Comparison of ENCODE assay signal across 27 cellular contexts in genomic region chr6:148110925-148111324, GRCh38.
"Had no signal": no experiment of that assay in that cellular context is flagged by ENCODE, and none has a peak within 500 bp of the region (broad histone marks: within the 10 kb centered on the region; RNA-seq: fewer than 3 reads in every experiment).

No MANE protein-coding gene starts in this region.

- H3K9me3 ChIP-seq: stomach, suprapubic skin, testis, thoracic aorta, thyroid gland, tibial artery, transverse colon, upper lobe of left lung, upper lobe of right lung, uterus, vagina had no signal

- H3K36me3 ChIP-seq: stomach, suprapubic skin, thoracic aorta, thyroid gland, tibial artery, tibial nerve, transverse colon, upper lobe of left lung, upper lobe of right lung, uterus, vagina had no signal

- H3K27ac ChIP-seq: stomach, suprapubic skin, testis, thoracic aorta, tibial artery, tibial nerve, transverse colon, upper lobe of left lung, upper lobe of right lung, uterus, vagina had no signal

- H3K4me3 ChIP-seq: stomach, suprapubic skin, testis, thoracic aorta, thyroid gland, tibial artery, tibial nerve, transverse colon, upper lobe of left lung, upper lobe of right lung, uterus, vagina had no signal

- H3K4me1 ChIP-seq: stomach, suprapubic skin, testis, tibial artery, tibial nerve, transverse colon, upper lobe of right lung, uterus, vagina had no signal

- ATAC-seq: stimulated activated effector memory CD8-positive, alpha-beta T cell treated with anti-CD3 and anti-CD28 coated beads, Interleukin-12 subunit alpha, Interleukin-12 subunit beta, amount 100 ng/mL, for 72 hours; stimulated activated memory B cell treated with anti-CD40 and anti-IgM and Interleukin-4, amounts not matched to agents 10 μg/mL and 1 μg/mL and 100 μg/mL, for 72 hours; stimulated activated naive B cell treated with anti-CD40 and anti-IgM and Interleukin-4, amounts not matched to agents 10 μg/mL and 1 μg/mL and 100 μg/mL, for 72 hours; stimulated activated naive CD8-positive, alpha-beta T cell treated with anti-CD3 and anti-CD28 coated beads, Interleukin-15, amount 100 ng/mL, for 72 hours; stimulated activated naive CD8-positive, alpha-beta T cell treated with anti-CD3 and anti-CD28 coated beads, Interleukin-15, Interleukin-2, amounts not matched to agents 100 U/mL and 50 U/mL, for 24 hours had no signal

- FAIRE-seq: urothelium cell line had no signal

- H3K27me3 ChIP-seq: stomach, suprapubic skin, testis, thyroid gland, tibial artery, tibial nerve, transverse colon, upper lobe of left lung, upper lobe of right lung, uterus, vagina had no signal

- DNase-seq: stimulated activated CD4-positive, alpha-beta T cell treated with anti-CD3 and anti-CD28 coated beads, Interleukin-2, amount 100 ng/mL, for 48 hours; stimulated activated CD4-positive, alpha-beta T cell treated with anti-CD3 and anti-CD28 coated beads, Interleukin-4, amount 100 ng/mL, for 1 hour; stimulated activated CD4-positive, alpha-beta T cell treated with anti-CD3 and anti-CD28 coated beads, Interleukin-4, amount 100 ng/mL, for 24 hours; stimulated activated CD4-positive, alpha-beta T cell treated with anti-CD3 and anti-CD28 coated beads, Interleukin-4, amount 100 ng/mL, for 4 hours; stimulated activated CD8-positive, alpha-beta memory T cell treated with anti-CD3 and anti-CD28 coated beads, Interleukin-4, amount 100 ng/mL, for 48 hours; stimulated activated naive B cell treated with anti-CD40 and anti-IgM and Interleukin-4, amounts not matched to agents 10 μg/mL and 1 μg/mL and 100 μg/mL, for 72 hours; stimulated activated naive CD4-positive, alpha-beta T cell; stimulated activated naive CD4-positive, alpha-beta T cell treated with Interleukin-2 at 50 U/mL for 16 hours; stimulated activated naive CD8-positive, alpha-beta T cell treated with anti-CD3 and anti-CD28 coated beads, Interleukin-15, amount 100 ng/mL, for 72 hours; stimulated activated naive CD8-positive, alpha-beta T cell treated with anti-CD3 and anti-CD28 coated beads, Interleukin-15, Interleukin-2, amounts not matched to agents 100 U/mL and 50 U/mL, for 24 hours; stomach; substantia nigra; testis; thyroid gland; tibial artery; transverse colon; trophoblast cell; upper lobe of left lung; upper lobe of right lung; uterus had no signal
